Comparison of ENCODE assay signal across 3 cellular contexts in genomic region chr10:125193306-125193877, GRCh38.
A peak's percentile ranks its signal among the peaks of the same experiment; 100 is the strongest.
TF ChIP-seq lines count a peak whose summit lies in the region.

No MANE protein-coding gene starts in this region.

TF ChIP-seq in GM23338, 12 proteins besides CTCF, POLR2A, EP300 and RAD21:
- TF ChIP-seq ZNF462 (CRISPR knock-in tag; IDR thresholded peaks at IDR 0.05) = no peak
- no peak for TF ChIP-seq STAT1 (IDR thresholded peaks at IDR 0.05; ENCODE audit: unreplicated experiment)
- no peak for TF ChIP-seq ETS1 (IDR thresholded peaks at IDR 0.05)

TF ChIP-seq in Ishikawa, 13 proteins besides CTCF, POLR2A, EP300 and RAD21 (continued from another document):
- TF ChIP-seq USF1 (IDR thresholded peaks at IDR 0.05) = peak; percentile 84

TF ChIP-seq in H1, 55 proteins besides CTCF, POLR2A, EP300 and RAD21:
- TF ChIP-seq USF2 (IDR thresholded peaks at IDR 0.05; ENCODE audit: low read length) (peak; percentile 60), TCF12 (IDR thresholded peaks at IDR 0.05; ENCODE audit: low read depth, low read length) (no peak)
